ENCODE assay signal across 16 cellular contexts in genomic region chr9:84297162-84297821, GRCh38. TPM values are rescaled to one million over a fixed set of nuclear protein-coding genes. Genes with fewer than 3 reads are reported as not detected.
DNase-seq lines count a peak whose midpoint lies in the region; ATAC-seq and TF ChIP-seq lines count a peak whose summit lies in the region.
"Had no signal": no experiment of that assay in that cellular context is flagged by ENCODE, and none has a peak within 500 bp of the region (broad histone marks: within the 10 kb centered on the region; RNA-seq: fewer than 3 reads in every experiment).

No MANE protein-coding gene starts in this region.

- no peaks in the 10 kb centered on the region for H3K79me2 ChIP-seq in ACC112 (ENCODE audit: control insufficient read depth, insufficient read depth, low read length, unreplicated experiment)

- no peaks in the 10 kb centered on the region for H3K36me3 ChIP-seq in ACC112 (ENCODE audit: insufficient read depth, low read length)
- no peaks in the 10 kb centered on the region for H3K36me3 ChIP-seq in effector memory CD4-positive, alpha-beta T cell (ENCODE audit: control insufficient read depth, insufficient read depth, low read length)
- H3K36me3 ChIP-seq: esophagus muscularis mucosa, prostate gland had no signal

- peaks cover 55% of the 10 kb centered on the region for H3K4me1 Mint-ChIP-seq in activated T-helper 2 cell treated with anti-CD3 and anti-CD28 coated beads, Interferon-gamma antibody, Interleukin-2, Interleukin-4, amounts not matched to agents 10 μg/mL and 5 μg/mL and 100 μg/mL, durations not matched to agents 14 hours and 24 hours and 36 hours (ENCODE audit: low read depth)
- H3K4me1 Mint-ChIP-seq in CD14-positive monocyte = peaks cover 52% of the 10 kb centered on the region

- H3K4me3 Mint-ChIP-seq in activated T-helper 2 cell treated with anti-CD3 and anti-CD28 coated beads, Interferon-gamma antibody, Interleukin-2, Interleukin-4, amounts not matched to agents 10 μg/mL and 5 μg/mL and 100 μg/mL, durations not matched to agents 14 hours and 24 hours and 36 hours (ENCODE audit: low read depth) = no peak overlapping the region
- no peak overlapping the region for H3K4me3 Mint-ChIP-seq in CD14-positive monocyte
- H3K4me3 Mint-ChIP-seq: activated B cell treated with CpG ODN at 0.5 μM for 24 hours had no signal

- peak overlapping the region; percentile 98 for H3K27ac Mint-ChIP-seq in activated T-helper 2 cell treated with anti-CD3 and anti-CD28 coated beads, Interferon-gamma antibody, Interleukin-2, Interleukin-4, amounts not matched to agents 10 μg/mL and 5 μg/mL and 100 μg/mL, durations not matched to agents 14 hours and 24 hours and 36 hours
- H3K27ac Mint-ChIP-seq in CD14-positive monocyte = peak overlapping the region in 2 of 7 donors; percentile 61 to 71

- DNase-seq in GM04503 (ENCODE audit: low read depth) (peak; percentile 51), fibroblast of the aortic adventitia (ENCODE audit: low read depth) (peak; percentile 54), CD14-positive monocyte (ENCODE audit: low spot score) (no peak), NCI-H748 treated with DMSO at 0.1 percent for 48 hours (lab: John Stamatoyannopoulos, UW) (no peak)
- no peak for DNase-seq in activated T-helper 2 cell treated with anti-CD3 and anti-CD28 coated beads, Interferon-gamma antibody, Interleukin-2, Interleukin-4, amounts not matched to agents 10 μg/mL and 5 μg/mL and 100 μg/mL, durations not matched to agents 14 hours and 24 hours and 36 hours (ENCODE audit: low spot score)
- DNase-seq in effector memory CD4-positive, alpha-beta T cell = no peak
- DNase-seq: activated B cell treated with CpG ODN at 0.5 μM for 24 hours, C1 segment of cervical spinal cord, KG1, NCI-H187, NCI-H82, SHP77 had no signal

- H2AFZ ChIP-seq in ACC112 (ENCODE audit: low read length, unreplicated experiment) = peak overlapping the region; percentile 87

- intact Hi-C loops in activated T-helper 2 cell treated with anti-CD3 and anti-CD28 coated beads, Interferon-gamma antibody, Interleukin-2, Interleukin-4, amounts not matched to agents 10 μg/mL and 5 μg/mL and 100 μg/mL, durations not matched to agents 14 hours and 24 hours and 36 hours (cut with micrococcal nuclease) = loop anchor here (10.0 kb wide), 1 partner anchor 372 kb away; the partner anchor contains the start of gene KIF27
- intact Hi-C loops in CD14-positive monocyte (cut with micrococcal nuclease) = no loop called here

- H3K36me3 Mint-ChIP-seq in activated T-helper 2 cell treated with anti-CD3 and anti-CD28 coated beads, Interferon-gamma antibody, Interleukin-2, Interleukin-4, amounts not matched to agents 10 μg/mL and 5 μg/mL and 100 μg/mL, durations not matched to agents 14 hours and 24 hours and 36 hours (ENCODE audit: low read depth) = peaks cover 8% of the 10 kb centered on the region
- no peaks in the 10 kb centered on the region for H3K36me3 Mint-ChIP-seq in CD14-positive monocyte

- H3K4me1 ChIP-seq in ACC112 (ENCODE audit: control insufficient read depth, insufficient read depth, low read length, unreplicated experiment) = peaks cover 41% of the 10 kb centered on the region
- peaks cover 14% of the 10 kb centered on the region for H3K4me1 ChIP-seq in effector memory CD4-positive, alpha-beta T cell (ENCODE audit: control insufficient read depth, insufficient read depth, low read length, poor library complexity, severe bottlenecking)
- H3K4me1 ChIP-seq: prostate gland had no signal

- H3K27ac ChIP-seq in ACC112 (ENCODE audit: low read depth, low read length) = peak overlapping the region; percentile 42
- H3K27ac ChIP-seq in effector memory CD4-positive, alpha-beta T cell (ENCODE audit: insufficient read depth, low read length, poor library complexity, severe bottlenecking) = no peak overlapping the region
- H3K27ac ChIP-seq: esophagus muscularis mucosa, prostate gland had no signal

- TF ChIP-seq CTCF in fibroblast of the aortic adventitia (IDR thresholded peaks at IDR 0.05; ENCODE audit: insufficient read depth, low read length) (no peak), CD14-positive monocyte (IDR thresholded peaks at IDR 0.05) (no peak)

- H3K27me3 Mint-ChIP-seq in activated T-helper 2 cell treated with anti-CD3 and anti-CD28 coated beads, Interferon-gamma antibody, Interleukin-2, Interleukin-4, amounts not matched to agents 10 μg/mL and 5 μg/mL and 100 μg/mL, durations not matched to agents 14 hours and 24 hours and 36 hours (ENCODE audit: low read depth) = no peaks in the 10 kb centered on the region
- H3K27me3 Mint-ChIP-seq in CD14-positive monocyte (ENCODE audit: low read depth in 3 of 3) = peaks cover 0 to 7% (median 3%) of the 10 kb centered on the region in 3 donors
- H3K27me3 Mint-ChIP-seq: activated B cell treated with CpG ODN at 0.5 μM for 24 hours had no signal

- no peak for ATAC-seq in HG02973 (IDR thresholded peaks at IDR 0.05; ENCODE audit: unreplicated experiment)

- H3K9me3 Mint-ChIP-seq in activated T-helper 2 cell treated with anti-CD3 and anti-CD28 coated beads, Interferon-gamma antibody, Interleukin-2, Interleukin-4, amounts not matched to agents 10 μg/mL and 5 μg/mL and 100 μg/mL, durations not matched to agents 14 hours and 24 hours and 36 hours = no peaks in the 10 kb centered on the region
- peaks cover 0 to 2% (median 0%) of the 10 kb centered on the region in 7 donors for H3K9me3 Mint-ChIP-seq in CD14-positive monocyte
- H3K9me3 Mint-ChIP-seq: activated B cell treated with CpG ODN at 0.5 μM for 24 hours had no signal

- H3K9me3 ChIP-seq in effector memory CD4-positive, alpha-beta T cell (ENCODE audit: control insufficient read depth, low read length) = no peaks in the 10 kb centered on the region
- H3K9me3 ChIP-seq: esophagus muscularis mucosa, prostate gland had no signal

- H3K4me3 ChIP-seq in ACC112 (ENCODE audit: low read depth, low read length) = no peak overlapping the region
- no peak overlapping the region for H3K4me3 ChIP-seq in fibroblast of the aortic adventitia (ENCODE audit: low read depth, low read length)
- no peak overlapping the region for H3K4me3 ChIP-seq in effector memory CD4-positive, alpha-beta T cell (ENCODE audit: insufficient read depth, low read depth, low read length, poor library complexity, severe bottlenecking)
- H3K4me3 ChIP-seq: esophagus muscularis mucosa, prostate gland had no signal

- H3K27me3 ChIP-seq in ACC112 (ENCODE audit: insufficient read depth, low read length) = no peaks in the 10 kb centered on the region
- H3K27me3 ChIP-seq in effector memory CD4-positive, alpha-beta T cell (replicated peaks; ENCODE audit: control insufficient read depth, insufficient read depth, low read length, poor library complexity, severe bottlenecking) = no peaks in the 10 kb centered on the region
- H3K27me3 ChIP-seq: esophagus muscularis mucosa had no signal

RNA-seq across cellular contexts. Expression of gene SLC28A3, which starts 43.3 kb away (rescaled TPM):
- 0.37 and 0.55 TPM in 2 replicates for total RNA-seq in activated T-helper 2 cell treated with anti-CD3 and anti-CD28 coated beads, Interferon-gamma antibody, Interleukin-2, Interleukin-4, amounts not matched to agents 10 μg/mL and 5 μg/mL and 100 μg/mL, durations not matched to agents 14 hours and 24 hours and 36 hours
- total RNA-seq in fibroblast of the aortic adventitia (ENCODE audit: low replicate concordance) = 0.16 and 0.36 TPM in 2 replicates
- polyA plus RNA-seq in CD14-positive monocyte = not detected
- total RNA-seq: activated B cell treated with CpG ODN at 0.5 μM for 24 hours had no signal

Comparison
In these comparisons a context has a peak if more than half of its experiments do, and no peak if none do; other contexts are left out.
1. DNase-seq: peak in GM04503 (single experiment) and fibroblast of the aortic adventitia (single experiment); none in activated T-helper 2 cell treated with anti-CD3 and anti-CD28 coated beads, Interferon-gamma antibody, Interleukin-2, Interleukin-4, amounts not matched to agents 10 μg/mL and 5 μg/mL and 100 μg/mL, durations not matched to agents 14 hours and 24 hours and 36 hours (single experiment), effector memory CD4-positive, alpha-beta T cell (0 of 3), CD14-positive monocyte (single experiment) and NCI-H748 treated with DMSO at 0.1 percent for 48 hours (single experiment).